Comparison of ENCODE assay signal across 8 cellular contexts in the genomic region with DNA sequence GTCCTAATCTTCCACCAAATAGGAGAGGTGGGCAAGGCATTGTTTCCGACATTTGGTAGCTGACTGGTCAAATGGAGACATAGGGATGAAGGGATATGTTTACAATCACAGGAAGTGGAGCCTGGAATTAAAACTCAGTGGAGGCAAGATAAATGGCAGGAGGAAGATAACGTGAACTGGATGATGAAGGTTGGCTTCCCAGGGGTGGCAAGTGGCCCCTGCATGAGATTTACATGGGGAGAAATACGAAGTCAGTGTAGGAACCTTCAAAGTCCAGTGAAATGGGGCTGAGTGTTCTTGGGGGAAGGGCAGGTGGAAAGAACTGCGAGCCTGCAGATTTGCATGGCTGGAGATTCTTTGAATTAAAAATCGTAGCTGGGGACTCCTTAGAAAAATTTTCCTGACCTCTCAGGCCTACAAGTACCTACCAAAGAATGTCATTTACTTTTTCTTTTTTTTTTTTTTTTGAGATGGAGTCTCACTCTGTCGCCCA. TPM values are rescaled to one million over a fixed set of nuclear protein-coding genes. Genes with fewer than 3 reads are reported as not detected.
DNase-seq lines count a peak whose midpoint lies in the region; ATAC-seq and TF ChIP-seq lines count a peak whose summit lies in the region.

No MANE protein-coding gene starts in this region.

- intact Hi-C loops in left ventricle myocardium superior (cut with micrococcal nuclease) = no loop called here

- TF ChIP-seq CTCF in cardiac muscle cell (IDR thresholded peaks at IDR 0.05; ENCODE audit: low read depth, low read length) (no peak), astrocyte of the spinal cord (IDR thresholded peaks at IDR 0.05; ENCODE audit: low read depth, low read length) (no peak), mesothelial cell of epicardium (IDR thresholded peaks at IDR 0.05; ENCODE audit: unreplicated experiment) (no peak), type B pancreatic cell (conservative IDR thresholded peaks at IDR 0.05) (no peak)

- H3K27ac ChIP-seq in cardiac muscle cell = peak overlapping the region; percentile 3

- H3K4me1 ChIP-seq in cardiac muscle cell (ENCODE audit: low read depth) = no peaks in the 10 kb centered on the region

- ATAC-seq in left ventricle myocardium superior = no peak
- no peak for ATAC-seq in GM21528 (IDR thresholded peaks at IDR 0.05; ENCODE audit: low FRiP score, unreplicated experiment)

- peak overlapping the region; percentile 41 for H3K4me3 ChIP-seq in cardiac muscle cell
- H3K4me3 ChIP-seq in astrocyte of the spinal cord (ENCODE audit: low read depth, low read length) = peak overlapping the region; percentile 41

- DNase-seq in cardiac muscle cell (ENCODE audit: low read depth in 1 of 2, low spot score in 1 of 2) = no peak
- no peak for DNase-seq in left ventricle myocardium superior
- no peak for DNase-seq in astrocyte of the spinal cord (ENCODE audit: low read depth, low spot score)
- no peak for DNase-seq in mesothelial cell of epicardium (ENCODE audit: low spot score in 2 of 2, unreplicated experiment in 2 of 2)
- no peak for DNase-seq in type B pancreatic cell (ENCODE audit: extremely low spot score, unreplicated experiment)
- DNase-seq in inferior parietal cortex (ENCODE audit: extremely low spot score) = no peak
- no peak for DNase-seq in NCI-H1694 treated with DMSO at 0.1 percent for 48 hours (lab: John Stamatoyannopoulos, UW)

- H3K9me3 Mint-ChIP-seq in mesothelial cell of epicardium (no peaks in the 10 kb centered on the region), type B pancreatic cell (no peaks in the 10 kb centered on the region)

- peaks cover 26% of the 10 kb centered on the region for H3K36me3 Mint-ChIP-seq in mesothelial cell of epicardium
- H3K36me3 Mint-ChIP-seq in type B pancreatic cell = peaks cover 22% of the 10 kb centered on the region

- H3K27me3 Mint-ChIP-seq in mesothelial cell of epicardium (ENCODE audit: low read depth) = no peaks in the 10 kb centered on the region
- no peaks in the 10 kb centered on the region for H3K27me3 Mint-ChIP-seq in type B pancreatic cell

- H3K36me3 ChIP-seq in cardiac muscle cell = peaks cover 14% of the 10 kb centered on the region

- peak overlapping the region; percentile 53 for H3K4me3 Mint-ChIP-seq in mesothelial cell of epicardium
- peak overlapping the region; percentile 79 for H3K4me3 Mint-ChIP-seq in type B pancreatic cell

- no peaks in the 10 kb centered on the region for H3K27me3 ChIP-seq in cardiac muscle cell

- in situ Hi-C loops in astrocyte of the spinal cord (cut with HindIII; ENCODE audit: low sequenced_read_pairs) = no loop called here

- H3K4me1 Mint-ChIP-seq in mesothelial cell of epicardium = peaks cover 21% of the 10 kb centered on the region
- H3K4me1 Mint-ChIP-seq in type B pancreatic cell (ENCODE audit: unreplicated experiment) = peaks cover 15% of the 10 kb centered on the region

- no peaks in the 10 kb centered on the region for H3K9me3 ChIP-seq in cardiac muscle cell (ENCODE audit: low read depth)

- H3K27ac Mint-ChIP-seq in mesothelial cell of epicardium (no peak overlapping the region), type B pancreatic cell (peak overlapping the region; percentile 38)

RNA-seq across cellular contexts. Expression of a gene that starts 0.7 kb away (rescaled TPM):
- total RNA-seq in cardiac muscle cell (17.1 and 25.7 TPM in 2 replicates), left ventricle myocardium superior (13.5 TPM), mesothelial cell of epicardium (39.8 to 43.9 TPM (median 39.9 TPM) in 3 replicates), type B pancreatic cell (ENCODE audit: low replicate concordance) (20.6 and 38.8 TPM in 2 replicates)
- 22.3 and 24.4 TPM in 2 replicates for polyA plus RNA-seq in cardiac muscle cell

RNA-seq across cellular contexts. Expression of a gene that starts 21.4 kb away (rescaled TPM):
- total RNA-seq in cardiac muscle cell (413 and 497 TPM in 2 replicates), left ventricle myocardium superior (76.1 TPM), mesothelial cell of epicardium (194 to 204 TPM (median 197 TPM) in 3 replicates), type B pancreatic cell (ENCODE audit: low replicate concordance) (162 and 190 TPM in 2 replicates)
- polyA plus RNA-seq in cardiac muscle cell = 136 and 159 TPM in 2 replicates

RNA-seq across cellular contexts. Expression of a gene that starts 26.1 kb away (rescaled TPM):
- total RNA-seq in cardiac muscle cell = 54.5 and 83.1 TPM in 2 replicates
- polyA plus RNA-seq in cardiac muscle cell = 143 and 193 TPM in 2 replicates
- total RNA-seq in left ventricle myocardium superior = 131 TPM
- total RNA-seq in mesothelial cell of epicardium = 54.9 to 64.1 TPM (median 59.1 TPM) in 3 replicates
- 73.4 and 77.2 TPM in 2 replicates for total RNA-seq in type B pancreatic cell (ENCODE audit: low replicate concordance)
